Comparison of ENCODE assay signal across 20 cellular contexts in the genomic region with DNA sequence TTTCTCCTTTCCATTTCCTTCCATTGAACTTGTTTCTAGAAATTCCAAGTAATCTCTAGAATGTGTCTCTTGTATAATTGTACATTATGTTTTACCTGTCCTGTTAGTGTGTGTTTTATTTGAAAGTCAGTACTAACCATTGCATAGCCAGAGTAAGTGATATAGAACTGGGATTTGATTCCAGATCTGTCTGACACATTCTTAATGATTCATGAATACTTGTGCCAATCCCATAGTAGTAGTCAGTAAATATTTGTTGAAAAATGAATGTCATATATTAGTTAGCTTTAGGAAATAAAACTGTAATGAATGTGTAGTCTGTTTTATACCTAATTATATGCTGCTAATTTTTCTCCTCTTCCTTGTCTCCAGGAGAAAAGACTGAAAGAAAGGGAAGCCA.
"Had no signal": no experiment of that assay in that cellular context is flagged by ENCODE, and none has a peak within 500 bp of the region (broad histone marks: within the 10 kb centered on the region; RNA-seq: fewer than 3 reads in every experiment).

No MANE protein-coding gene starts in this region.

- H3K36me3 ChIP-seq: tibial nerve, upper lobe of right lung, vagina had no signal

- H3K9me3 Mint-ChIP-seq: naive B cell; neural crest cell; stimulated activated naive B cell treated with anti-CD40 and anti-IgM and Interleukin-4, amounts not matched to agents 10 μg/mL and 1 μg/mL and 100 μg/mL, for 72 hours; stimulated activated naive CD8-positive, alpha-beta T cell treated with anti-CD3 and anti-CD28 coated beads, Interleukin-15, amount 100 ng/mL, for 72 hours had no signal

- H3K27me3 ChIP-seq: foreskin keratinocyte, hepatocyte, testis, tibial nerve, upper lobe of right lung, vagina had no signal

- H3K27me3 Mint-ChIP-seq: naive B cell; stimulated activated naive B cell treated with anti-CD40 and anti-IgM and Interleukin-4, amounts not matched to agents 10 μg/mL and 1 μg/mL and 100 μg/mL, for 72 hours; stimulated activated naive CD8-positive, alpha-beta T cell treated with anti-CD3 and anti-CD28 coated beads, Interleukin-15, amount 100 ng/mL, for 72 hours had no signal

- H3K9me3 ChIP-seq: testis, tibial nerve, upper lobe of right lung, vagina had no signal

- H3K27ac ChIP-seq: foreskin keratinocyte, hepatocyte, testis, tibial nerve, upper lobe of right lung, vagina had no signal

- H3K27ac Mint-ChIP-seq: stimulated activated naive B cell treated with anti-CD40 and anti-IgM and Interleukin-4, amounts not matched to agents 10 μg/mL and 1 μg/mL and 100 μg/mL, for 72 hours; stimulated activated naive CD8-positive, alpha-beta T cell treated with anti-CD3 and anti-CD28 coated beads, Interleukin-15, amount 100 ng/mL, for 72 hours had no signal

- H3K4me1 ChIP-seq: upper lobe of right lung had no signal

- H3K4me3 Mint-ChIP-seq: naive B cell; neural crest cell; stimulated activated naive B cell treated with anti-CD40 and anti-IgM and Interleukin-4, amounts not matched to agents 10 μg/mL and 1 μg/mL and 100 μg/mL, for 72 hours; stimulated activated naive CD8-positive, alpha-beta T cell treated with anti-CD3 and anti-CD28 coated beads, Interleukin-15, amount 100 ng/mL, for 72 hours had no signal

- H3K4me3 ChIP-seq: hepatocyte, lung, testis, tibial nerve, upper lobe of right lung, vagina had no signal

- DNase-seq: dermis blood vessel endothelial cell; erythroblast; foreskin keratinocyte; head of caudate nucleus; left colon; left ventricle myocardium superior; mesendoderm; naive B cell; posterior cingulate gyrus; stimulated activated CD4-positive, alpha-beta T cell treated with anti-CD3 and anti-CD28 coated beads, Interleukin-2, amount 100 ng/mL, for 24 hours; stimulated activated CD4-positive, alpha-beta T cell treated with anti-CD3 and anti-CD28 coated beads, Interleukin-4, amount 100 ng/mL, for 4 hours; stimulated activated naive B cell treated with anti-CD40 and anti-IgM and Interleukin-4, amounts not matched to agents 10 μg/mL and 1 μg/mL and 100 μg/mL, for 72 hours; stimulated activated naive CD8-positive, alpha-beta T cell treated with anti-CD3 and anti-CD28 coated beads, Interleukin-15, amount 100 ng/mL, for 72 hours; testis; upper lobe of right lung had no signal
